28 cellular contexts compared by ENCODE assay signal in the genomic region with DNA sequence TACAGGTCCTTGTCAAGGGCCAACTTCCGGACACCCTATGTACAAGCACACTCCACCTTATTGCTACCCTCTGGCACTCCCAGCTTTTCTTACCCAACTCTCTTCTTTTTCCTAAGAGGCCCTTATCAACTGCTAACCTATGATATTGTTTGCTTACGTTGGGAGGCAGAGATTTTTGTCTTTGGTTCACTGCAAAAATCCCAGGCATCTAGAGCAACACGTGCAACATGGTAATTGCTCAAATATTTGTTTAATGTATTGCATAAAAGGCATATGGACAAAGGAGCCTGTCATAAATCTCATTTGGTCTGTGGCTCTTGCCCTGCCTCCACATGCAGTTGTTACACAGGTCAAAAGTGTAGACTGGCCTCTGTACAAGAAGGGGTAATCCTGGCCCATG. TPM values are rescaled to one million over a fixed set of nuclear protein-coding genes. Genes with fewer than 3 reads are reported as not detected.
DNase-seq lines count a peak whose midpoint lies in the region; ATAC-seq and TF ChIP-seq lines count a peak whose summit lies in the region.
"Had no signal": no experiment of that assay in that cellular context is flagged by ENCODE, and none has a peak within 500 bp of the region (broad histone marks: within the 10 kb centered on the region; RNA-seq: fewer than 3 reads in every experiment).

No MANE protein-coding gene starts in this region.

- TF ChIP-seq CTCF in type B pancreatic cell (conservative IDR thresholded peaks at IDR 0.05), result no peak

- H3K27ac Mint-ChIP-seq in type B pancreatic cell, result peak overlapping the region; percentile 1
- H3K27ac Mint-ChIP-seq: activated CD8-positive, alpha-beta T cell treated with anti-CD3 and anti-CD28 coated beads, Interleukin-2, amount 10 ng/mL, durations not matched to agents 7 days and 5 days; activated naive CD4-positive, alpha-beta T cell treated with anti-CD3 and anti-CD28 coated beads, Interleukin-2, amount 50 U/mL, for 24 hours; CD14-positive monocyte; IgD-negative memory B cell; natural killer cell treated with Interleukin-12 subunit alpha and Interleukin-12 subunit beta and Interleukin-15 and Interleukin-18, amount 100 ng/mL, for 72 hours; T-helper 2 cell treated with Interferon-gamma antibody and Interleukin-4, amounts not matched to agents 5 μg/mL and 100 μg/mL, for 36 hours had no signal

- peaks cover 5% of the 10 kb centered on the region for H3K9me3 Mint-ChIP-seq in type B pancreatic cell
- H3K9me3 Mint-ChIP-seq: activated naive CD4-positive, alpha-beta T cell treated with anti-CD3 and anti-CD28 coated beads, Interleukin-2, amount 50 U/mL, for 24 hours; IgD-negative memory B cell; T-helper 2 cell treated with Interferon-gamma antibody and Interleukin-4, amounts not matched to agents 5 μg/mL and 100 μg/mL, for 36 hours had no signal

- H3K27me3 Mint-ChIP-seq in type B pancreatic cell, result no peaks in the 10 kb centered on the region
- H3K27me3 Mint-ChIP-seq: IgD-negative memory B cell; natural killer cell treated with Interleukin-12 subunit alpha and Interleukin-12 subunit beta and Interleukin-15 and Interleukin-18, amount 100 ng/mL, for 72 hours had no signal

- H3K4me1 Mint-ChIP-seq in type B pancreatic cell (ENCODE audit: unreplicated experiment), result peaks cover 7% of the 10 kb centered on the region
- H3K4me1 Mint-ChIP-seq: activated naive CD4-positive, alpha-beta T cell treated with anti-CD3 and anti-CD28 coated beads, Interleukin-2, amount 50 U/mL, for 24 hours; CD14-positive monocyte; IgD-negative memory B cell had no signal

- intact Hi-C loops in left colon (cut with DNase I, micrococcal nuclease), result no loop called here

- DNase-seq in NCI-H1417 (lab: John Stamatoyannopoulos, UW), result peak; percentile 38 to 83 (median 82)
- no peak for DNase-seq in NCI-H1417 treated with DMSO at 0.1 percent for 48 hours (lab: John Stamatoyannopoulos, UW)
- peak; percentile 95 for DNase-seq in NCI-H69 (lab: John Stamatoyannopoulos, UW)
- DNase-seq in left colon, result peak; percentile 7 to 40
- DNase-seq in type B pancreatic cell (ENCODE audit: extremely low spot score, unreplicated experiment), result no peak
- DNase-seq in activated CD4-positive, alpha-beta T cell treated with anti-CD3 and anti-CD28 coated beads, Interleukin-2, amount 50 U/mL, for 48 hours, result no peak
- no peak for DNase-seq in NCI-H446 treated with DMSO at 0.1 percent for 48 hours (lab: John Stamatoyannopoulos, UW)
- DNase-seq in GM03348 (ENCODE audit: low spot score), result no peak
- DNase-seq: 8988T; activated CD8-positive, alpha-beta T cell treated with anti-CD3 and anti-CD28 coated beads, Interleukin-2, amount 10 ng/mL, durations not matched to agents 7 days and 5 days; amygdala; gastrocnemius medialis; mammary epithelial cell; NCI-H1694; NCI-H2171; occipital lobe; stimulated activated naive CD4-positive, alpha-beta T cell; uterus had no signal

- H3K4me3 Mint-ChIP-seq in type B pancreatic cell, result no peak overlapping the region
- H3K4me3 Mint-ChIP-seq: activated CD8-positive, alpha-beta T cell treated with anti-CD3 and anti-CD28 coated beads, Interleukin-2, amount 10 ng/mL, durations not matched to agents 7 days and 5 days; activated naive CD4-positive, alpha-beta T cell treated with anti-CD3 and anti-CD28 coated beads, Interleukin-2, amount 50 U/mL, for 24 hours; CD14-positive monocyte; IgD-negative memory B cell; natural killer cell treated with Interleukin-12 subunit alpha and Interleukin-12 subunit beta and Interleukin-15 and Interleukin-18, amount 100 ng/mL, for 72 hours; T-helper 2 cell treated with Interferon-gamma antibody and Interleukin-4, amounts not matched to agents 5 μg/mL and 100 μg/mL, for 36 hours had no signal

- no peaks in the 10 kb centered on the region for H3K36me3 Mint-ChIP-seq in type B pancreatic cell
- H3K36me3 Mint-ChIP-seq: activated naive CD4-positive, alpha-beta T cell treated with anti-CD3 and anti-CD28 coated beads, Interleukin-2, amount 50 U/mL, for 24 hours; CD14-positive monocyte; IgD-negative memory B cell; natural killer cell treated with Interleukin-12 subunit alpha and Interleukin-12 subunit beta and Interleukin-15 and Interleukin-18, amount 100 ng/mL, for 72 hours had no signal

- peak; percentile 97 for ATAC-seq in left colon
- ATAC-seq: activated CD8-positive, alpha-beta T cell treated with anti-CD3 and anti-CD28 coated beads, Interleukin-2, amount 10 ng/mL, durations not matched to agents 7 days and 5 days; gastrocnemius medialis; GM12878; natural killer cell treated with Interleukin-12 subunit alpha and Interleukin-12 subunit beta and Interleukin-15 and Interleukin-18, amount 100 ng/mL, for 72 hours; Right ventricle myocardium inferior had no signal

RNA-seq across cellular contexts. Expression of a gene that starts 35.8 kb away (rescaled TPM):
- total RNA-seq in left colon (100 to 1,000 TPM; 137 to 292 TPM), type B pancreatic cell (ENCODE audit: low replicate concordance) (4.0 and 4.6 TPM in 2 replicates)
- total RNA-seq: activated CD8-positive, alpha-beta T cell treated with anti-CD3 and anti-CD28 coated beads, Interleukin-2, amount 10 ng/mL, durations not matched to agents 7 days and 5 days; chondrocyte; fibroblast of lung; GM12878; natural killer cell treated with Interleukin-12 subunit alpha and Interleukin-12 subunit beta and Interleukin-15 and Interleukin-18, amount 100 ng/mL, for 72 hours; PC-9; Right ventricle myocardium inferior had no signal

Comparison
In these comparisons a context has a peak if more than half of its experiments do, and no peak if none do; other contexts are left out.
1. DNase-seq: peak in NCI-H1417 (3 of 3), NCI-H69 (single experiment) and left colon (2 of 2); none in NCI-H1417 treated with DMSO at 0.1 percent for 48 hours (single experiment), type B pancreatic cell (single experiment), activated CD4-positive, alpha-beta T cell treated with anti-CD3 and anti-CD28 coated beads, Interleukin-2, amount 50 U/mL, for 48 hours (0 of 2), NCI-H446 treated with DMSO at 0.1 percent for 48 hours (single experiment) and GM03348 (single experiment).
2. RNA of a gene that starts 35.8 kb away (total RNA-seq): 137 to 292 TPM in left colon; 4.0 to 4.6 TPM in type B pancreatic cell; every median in the first group is over 10 times any median in the second.